Comparison of ENCODE assay signal across 1 cellular context in genomic region chr6:73732845-73733675, GRCh38.
A peak's percentile ranks its signal among the peaks of the same experiment; 100 is the strongest.
TF ChIP-seq lines count a peak whose summit lies in the region.

No MANE protein-coding gene starts in this region.

TF ChIP-seq in H1, 55 proteins besides CTCF, POLR2A, EP300 and RAD21:
- TF ChIP-seq E2F6 (IDR thresholded peaks at IDR 0.05) (no peak), CEBPB (IDR thresholded peaks at IDR 0.05; ENCODE audit: low read depth, low read length) (no peak), YY1 (IDR thresholded peaks at IDR 0.05; ENCODE audit: low read depth, low read length) (peak; percentile 85), GTF2F1 (IDR thresholded peaks at IDR 0.05; ENCODE audit: borderline replicate concordance, low read depth, low read length) (no peak), KDM1A (IDR thresholded peaks at IDR 0.05; ENCODE audit: borderline replicate concordance, low read length) (no peak), CHD2 (IDR thresholded peaks at IDR 0.05; ENCODE audit: low read length) (no peak), FOSL1 (IDR thresholded peaks at IDR 0.05; ENCODE audit: insufficient read depth, low read depth, low read length) (no peak), ASH2L (IDR thresholded peaks at IDR 0.05; ENCODE audit: low read length) (no peak)
